ENCODE assay signal across 8 cellular contexts in genomic region chr4:83109480-83110221, GRCh38. TPM values are rescaled to one million over a fixed set of nuclear protein-coding genes. Genes with fewer than 3 reads are reported as not detected.
DNase-seq lines count a peak whose midpoint lies in the region; ATAC-seq and TF ChIP-seq lines count a peak whose summit lies in the region.

No MANE protein-coding gene starts in this region.

- H3K9me3 ChIP-seq in naive thymus-derived CD4-positive, alpha-beta T cell (ENCODE audit: control insufficient read depth in 2 of 3, low read length in 3 of 3), result no peaks in the 10 kb centered on the region

- no peaks in the 10 kb centered on the region for H3K27me3 ChIP-seq in naive thymus-derived CD4-positive, alpha-beta T cell (ENCODE audit: control insufficient read depth in 2 of 2, insufficient read depth in 2 of 2, low read length in 2 of 2)

- peaks cover 10 to 19% (median 10%) of the 10 kb centered on the region in 3 experiments for H3K36me3 ChIP-seq in naive thymus-derived CD4-positive, alpha-beta T cell (ENCODE audit: control insufficient read depth in 2 of 3, insufficient read depth in 3 of 3, low read length in 3 of 3)

- CTCF ChIA-PET in naive thymus-derived CD4-positive, alpha-beta T cell (lab: Charles Lee), result interaction anchor here (0.6 to 5.2 kb wide), 27 partner anchors 9 to 173 kb away, joined by 3 to 48 read pairs (median 4); no protein-coding TSS in a partner anchor

- no peak for TF ChIP-seq CTCF in epithelial cell of proximal tubule (conservative IDR thresholded peaks at IDR 0.05; ENCODE audit: low read depth, low read length)

- H3K27ac ChIP-seq in naive thymus-derived CD4-positive, alpha-beta T cell (ENCODE audit: low read depth, low read length), result peak overlapping the region; percentile 88

- DNase-seq in NCI-H1417 (lab: John Stamatoyannopoulos, UW) (peak; percentile 63 to 89 (median 85)), NCI-H1417 treated with DMSO at 0.1 percent for 48 hours (lab: John Stamatoyannopoulos, UW) (no peak), NCI-H187 treated with DMSO at 0.1 percent for 48 hours (lab: John Stamatoyannopoulos, UW) (peak; percentile 11), epithelial cell of proximal tubule (ENCODE audit: low read depth) (no peak), ureter (ENCODE audit: low spot score) (peak; percentile 49)
- peak; percentile 49 to 58 for DNase-seq in activated CD4-positive, alpha-beta T cell treated with anti-CD3 and anti-CD28 coated beads, Interleukin-2, amount 50 U/mL, for 48 hours
- DNase-seq in naive thymus-derived CD4-positive, alpha-beta T cell, result peak in 6 of 9 donors; percentile 30 to 62 (median 37)

- H3K27me3 Mint-ChIP-seq in naive thymus-derived CD4-positive, alpha-beta T cell, result no peaks in the 10 kb centered on the region

- POLR2A ChIA-PET in naive thymus-derived CD4-positive, alpha-beta T cell (lab: Charles Lee), result interaction anchor here (0.6 to 7.7 kb wide), 19 partner anchors 9 to 221 kb away, joined by 3 to 61 read pairs (median 5); partner anchors contain the start of gene COPS4

- peaks cover 15 to 62% (median 31%) of the 10 kb centered on the region in 5 donors for H3K36me3 Mint-ChIP-seq in naive thymus-derived CD4-positive, alpha-beta T cell

- H3K9me3 Mint-ChIP-seq in naive thymus-derived CD4-positive, alpha-beta T cell, result peaks cover 0 to 5% (median 0%) of the 10 kb centered on the region in 11 donors

- intact Hi-C loops in naive thymus-derived CD4-positive, alpha-beta T cell (cut with micrococcal nuclease), result loop anchor here (1.0 to 10.0 kb wide), 22 partner anchors 9 to 1637 kb away; partner anchors contain the start of genes HELQ (in 2 of the 2), MRPS18C (in 2 of the 2), COPS4 (in 1 of the 2) and RASGEF1B (in 1 of the 2)

- peak overlapping the region; percentile 92 to 99 (median 98) for H3K27ac Mint-ChIP-seq in naive thymus-derived CD4-positive, alpha-beta T cell

- H3K4me1 Mint-ChIP-seq in naive thymus-derived CD4-positive, alpha-beta T cell, result peaks cover 26 to 60% (median 45%) of the 10 kb centered on the region in 7 donors

- H3K4me3 Mint-ChIP-seq in naive thymus-derived CD4-positive, alpha-beta T cell, result peak overlapping the region; percentile 94 to 99 (median 98)

- peak; percentile 31 for ATAC-seq in HG02678 (IDR thresholded peaks at IDR 0.05; ENCODE audit: unreplicated experiment)
- ATAC-seq in naive thymus-derived CD4-positive, alpha-beta T cell, result peak; percentile 45

- H3K4me1 ChIP-seq in naive thymus-derived CD4-positive, alpha-beta T cell (ENCODE audit: control insufficient read depth in 2 of 2, insufficient read depth in 2 of 2, low read length in 2 of 2), result peaks cover 23 to 28% of the 10 kb centered on the region in 2 donors

- H3K4me3 ChIP-seq in epithelial cell of proximal tubule (ENCODE audit: low read depth, low read length), result peak overlapping the region; percentile 58
- H3K4me3 ChIP-seq in naive thymus-derived CD4-positive, alpha-beta T cell (ENCODE audit: low read length), result peak overlapping the region; percentile 82

RNA-seq across cellular contexts. Expression of gene PLAC8, which starts 4.9 kb away (rescaled TPM):
- total RNA-seq in epithelial cell of proximal tubule (1.7 and 8.4 TPM in 2 replicates), ureter (4.9 TPM)
- total RNA-seq in naive thymus-derived CD4-positive, alpha-beta T cell, result 100 to 1,000 TPM; 204 to 340 (median 247) TPM
- polyA plus RNA-seq in naive thymus-derived CD4-positive, alpha-beta T cell, result 100 to 1,000 TPM; 336 to 634 TPM

Comparison
In these comparisons a context has a peak if more than half of its experiments do, and no peak if none do; other contexts are left out.
1. DNase-seq: peak in NCI-H1417 (3 of 3), NCI-H187 treated with DMSO at 0.1 percent for 48 hours (single experiment), activated CD4-positive, alpha-beta T cell treated with anti-CD3 and anti-CD28 coated beads, Interleukin-2, amount 50 U/mL, for 48 hours (2 of 2), naive thymus-derived CD4-positive, alpha-beta T cell (6 of 9) and ureter (single experiment); none in NCI-H1417 treated with DMSO at 0.1 percent for 48 hours (single experiment) and epithelial cell of proximal tubule (single experiment).
2. RNA of gene PLAC8, which starts 4.9 kb away (total RNA-seq): 204 to 340 TPM in naive thymus-derived CD4-positive, alpha-beta T cell; 4.9 TPM in ureter (single experiment) and 1.7 to 8.4 TPM in epithelial cell of proximal tubule; every median in the first group is over 10 times any median in the second.